ENCODE assay signal across 17 cellular contexts in genomic region chr2:172458561-172459124, GRCh38. TPM values are rescaled to one million over a fixed set of nuclear protein-coding genes. Genes with fewer than 3 reads are reported as not detected.
DNase-seq lines count a peak whose midpoint lies in the region; ATAC-seq and TF ChIP-seq lines count a peak whose summit lies in the region.
"Had no signal": no experiment of that assay in that cellular context is flagged by ENCODE, and none has a peak within 500 bp of the region (broad histone marks: within the 10 kb centered on the region; RNA-seq: fewer than 3 reads in every experiment).

No MANE protein-coding gene starts in this region.

- no peak overlapping the region for H4K5ac ChIP-seq in mesendoderm (ENCODE audit: low read length)

- H3K23ac ChIP-seq in mesendoderm (ENCODE audit: low read length) = no peak overlapping the region

- no peak overlapping the region for H3K18ac ChIP-seq in mesendoderm (ENCODE audit: low read length)

- no peak overlapping the region for H4K8ac ChIP-seq in mesendoderm (ENCODE audit: low read depth, low read length)

- H3K4me1 Mint-ChIP-seq in natural killer cell (peaks cover 87 to 89% of the 10 kb centered on the region in 2 donors), T-cell (peaks cover 93 to 97% (median 96%) of the 10 kb centered on the region in 3 donors)
- H3K4me1 Mint-ChIP-seq in natural killer cell treated with Interleukin-12 subunit alpha and Interleukin-12 subunit beta and Interleukin-15 and Interleukin-18, amount 100 ng/mL, for 72 hours (ENCODE audit: low read depth in 2 of 2) = peaks cover 47 to 68% of the 10 kb centered on the region in 2 donors

- H3K9me3 Mint-ChIP-seq in natural killer cell (no peaks in the 10 kb centered on the region), T-cell (no peaks in the 10 kb centered on the region)
- H3K9me3 Mint-ChIP-seq in natural killer cell treated with Interleukin-12 subunit alpha and Interleukin-12 subunit beta and Interleukin-15 and Interleukin-18, amount 100 ng/mL, for 72 hours = no peaks in the 10 kb centered on the region

- CTCF ChIA-PET in T-cell (lab: Charles Lee) = interaction anchor here (0.7 to 5.1 kb wide), 4 partner anchors 16 to 644 kb away, joined by 3 to 69 read pairs (median 4); no protein-coding TSS in a partner anchor

- no peak overlapping the region for H3K4ac ChIP-seq in mesendoderm (ENCODE audit: low read depth, low read length)

- WGBS in mesendoderm (ENCODE audit: extremely low coverage, insufficient coverage, low lambda C conversion rate) = no CpG with 5 or more reads among the region's 4 CpGs

- H3K4me2 ChIP-seq in mesendoderm (ENCODE audit: low read length) = no peak overlapping the region

- H3K4me1 ChIP-seq in mesendoderm (ENCODE audit: control insufficient read depth, low read depth, low read length) = peaks cover 8% of the 10 kb centered on the region
- H3K4me1 ChIP-seq: BE2C had no signal

- no peaks in the 10 kb centered on the region for H3K79me2 ChIP-seq in mesendoderm (ENCODE audit: control insufficient read depth, insufficient read depth, low read length)

- H3K27me3 ChIP-seq in mesendoderm (ENCODE audit: insufficient read depth, low read length, poor library complexity) = no peaks in the 10 kb centered on the region
- H3K27me3 ChIP-seq: BE2C had no signal

- intact Hi-C loops in natural killer cell (cut with micrococcal nuclease) = no loop called here
- intact Hi-C loops in Right ventricle myocardium superior (cut with DNase I) = no loop called here

- no peak overlapping the region for H3K4me3 ChIP-seq in mesendoderm (ENCODE audit: low read length)

- POLR2A ChIA-PET in T-cell (lab: Charles Lee) = interaction anchor here (0.5 to 1.0 kb wide), 2 partner anchors 14 to 203 kb away, joined by 3 to 5 read pairs; no protein-coding TSS in a partner anchor

- no peak overlapping the region for H2BK120ac ChIP-seq in mesendoderm (ENCODE audit: low read depth, low read length)

- H3K36me3 ChIP-seq in mesendoderm (ENCODE audit: control insufficient read depth, insufficient read depth, low read length) = no peaks in the 10 kb centered on the region
- H3K36me3 ChIP-seq: BE2C had no signal

- H2BK15ac ChIP-seq in mesendoderm (replicated peaks; ENCODE audit: low read depth) = no peak overlapping the region

- H3K27ac Mint-ChIP-seq in natural killer cell (peak overlapping the region; percentile 52 to 64), T-cell (peak overlapping the region; percentile 96 to 99)
- H3K27ac Mint-ChIP-seq in natural killer cell treated with Interleukin-12 subunit alpha and Interleukin-12 subunit beta and Interleukin-15 and Interleukin-18, amount 100 ng/mL, for 72 hours = peak overlapping the region in 1 of 2 donors; percentile 67

- DNase-seq in natural killer cell (no peak), T-cell (no peak), epithelial cell of prostate (ENCODE audit: low read depth, low spot score) (no peak), mesendoderm (no peak), AML-193 (lab: John Stamatoyannopoulos, UW) (no peak), Right ventricle myocardium superior (no peak), islet precursor cell (no peak)
- no peak for DNase-seq in natural killer cell treated with Interleukin-12 subunit alpha and Interleukin-12 subunit beta and Interleukin-15 and Interleukin-18, amount 100 ng/mL, for 72 hours (ENCODE audit: low spot score)
- DNase-seq: BE2C, H7, IMR-90, Kasumi-1, NCI-H187 treated with DMSO at 0.1 percent for 48 hours, NCI-H2171 treated with DMSO at 0.1 percent for 48 hours, NCI-H774, SHP77 treated with DMSO at 0.1 percent for 48 hours had no signal

- H3K36me3 Mint-ChIP-seq in natural killer cell = no peaks in the 10 kb centered on the region
- H3K36me3 Mint-ChIP-seq in natural killer cell treated with Interleukin-12 subunit alpha and Interleukin-12 subunit beta and Interleukin-15 and Interleukin-18, amount 100 ng/mL, for 72 hours = no peaks in the 10 kb centered on the region
- peaks cover 10% of the 10 kb centered on the region for H3K36me3 Mint-ChIP-seq in T-cell

- H3K79me1 ChIP-seq in mesendoderm (ENCODE audit: low read length) = no peaks in the 10 kb centered on the region

- no peak overlapping the region for H3K9ac ChIP-seq in mesendoderm (ENCODE audit: low read length)

- H2AK5ac ChIP-seq in mesendoderm (ENCODE audit: low read length) = no peak overlapping the region

- H2BK5ac ChIP-seq in mesendoderm (ENCODE audit: low read length) = no peak overlapping the region

- no peak overlapping the region for H3K4me3 Mint-ChIP-seq in natural killer cell
- H3K4me3 Mint-ChIP-seq in natural killer cell treated with Interleukin-12 subunit alpha and Interleukin-12 subunit beta and Interleukin-15 and Interleukin-18, amount 100 ng/mL, for 72 hours = no peak overlapping the region
- H3K4me3 Mint-ChIP-seq in T-cell = peak overlapping the region in 1 of 3 donors; percentile 82

- H3K56ac ChIP-seq in mesendoderm (ENCODE audit: low read length) = no peak overlapping the region

- H3K27me3 Mint-ChIP-seq in natural killer cell (ENCODE audit: low read depth in 2 of 2) = no peaks in the 10 kb centered on the region
- H3K27me3 Mint-ChIP-seq in natural killer cell treated with Interleukin-12 subunit alpha and Interleukin-12 subunit beta and Interleukin-15 and Interleukin-18, amount 100 ng/mL, for 72 hours = no peaks in the 10 kb centered on the region
- no peaks in the 10 kb centered on the region for H3K27me3 Mint-ChIP-seq in T-cell

- no peak for ATAC-seq in natural killer cell
- ATAC-seq in natural killer cell treated with Interleukin-12 subunit alpha and Interleukin-12 subunit beta and Interleukin-15 and Interleukin-18, amount 100 ng/mL, for 72 hours = no peak
- ATAC-seq in T-cell (replicated peaks in 1 of 4) = no peak
- ATAC-seq in Right ventricle myocardium superior (ENCODE audit: poor library complexity) = no peak
- ATAC-seq: Panc1 had no signal

- H3K27ac ChIP-seq in epithelial cell of prostate (peak overlapping the region; percentile 87), mesendoderm (ENCODE audit: low read depth, low read length) (no peak overlapping the region)

- no peak for TF ChIP-seq CTCF in natural killer cell (IDR thresholded peaks at IDR 0.05)

RNA-seq across cellular contexts. Expression of gene ITGA6, which starts 31.3 kb away (rescaled TPM):
- 10 to 100 TPM; 34.0 to 52.8 (median 38.3) TPM for total RNA-seq in natural killer cell
- total RNA-seq in natural killer cell treated with Interleukin-12 subunit alpha and Interleukin-12 subunit beta and Interleukin-15 and Interleukin-18, amount 100 ng/mL, for 72 hours = 10 to 100 TPM; 15.6 to 36.9 TPM
- total RNA-seq in T-cell = 100 to 1,000 TPM in 2 of 5 donors, 10 to 100 TPM in 3; 50.7 to 188 (median 80.9) TPM
- 25.4 TPM for polyA plus RNA-seq in mesendoderm (2013, experiment 1 of 2)
- polyA plus RNA-seq in mesendoderm (2013, experiment 2 of 2) = 26.4 TPM
- total RNA-seq in Right ventricle myocardium superior = 44.4 TPM
